8 cellular contexts compared by ENCODE assay signal in the genomic region with DNA sequence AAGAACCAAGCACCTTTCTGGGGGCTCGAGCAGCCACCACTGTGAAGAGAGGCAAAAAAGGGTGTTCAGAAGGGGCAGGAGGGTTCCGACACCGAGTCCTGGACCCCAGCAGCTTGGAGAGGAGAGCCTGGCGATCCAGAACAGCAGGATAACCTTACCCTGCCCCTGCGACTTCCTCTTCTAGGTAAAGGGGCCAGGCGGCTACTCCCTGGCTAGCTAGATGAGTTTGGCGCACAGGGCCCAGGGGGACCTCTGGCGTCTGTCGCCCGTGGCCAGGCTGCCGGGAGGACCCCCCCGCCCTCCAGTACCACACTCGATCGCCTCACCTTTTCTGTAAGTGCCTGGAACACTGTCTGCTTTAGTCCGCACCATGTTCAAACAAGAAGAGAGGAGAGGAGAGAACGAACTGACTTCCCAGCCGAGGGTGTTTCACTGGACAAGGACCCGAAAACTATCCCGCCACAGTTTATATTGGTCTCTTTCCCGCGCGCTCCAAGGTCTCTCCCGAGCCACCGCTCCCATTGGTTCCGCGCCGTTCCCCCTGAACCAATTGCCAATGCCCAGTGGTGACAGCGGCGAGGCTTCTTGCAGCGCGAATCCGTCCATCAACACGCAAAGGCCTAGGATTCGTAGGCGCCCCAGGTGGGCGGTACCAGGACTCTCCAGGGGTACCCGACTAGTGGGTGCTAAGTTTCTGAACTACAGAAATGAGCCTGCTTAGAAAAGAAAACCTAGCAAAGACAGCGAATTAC. TPM values are rescaled to one million over a fixed set of nuclear protein-coding genes. Genes with fewer than 3 reads are reported as not detected.
DNase-seq lines count a peak whose midpoint lies in the region; ATAC-seq lines count a peak whose summit lies in the region.

A gene with protein sequence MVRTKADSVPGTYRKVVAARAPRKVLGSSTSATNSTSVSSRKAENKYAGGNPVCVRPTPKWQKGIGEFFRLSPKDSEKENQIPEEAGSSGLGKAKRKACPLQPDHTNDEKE (minus strand): TSS at position 442 of the 752 bp plus-strand sequence. CDS start 70 bp downstream, at position 372.

- no peaks in the 10 kb centered on the region for H3K36me3 Mint-ChIP-seq in naive B cell
- H3K36me3 Mint-ChIP-seq in stimulated activated effector memory CD8-positive, alpha-beta T cell treated with anti-CD3 and anti-CD28 coated beads, Interleukin-12 subunit alpha, Interleukin-12 subunit beta, amount 100 ng/mL, for 72 hours, result peaks cover 40% of the 10 kb centered on the region

- no peaks in the 10 kb centered on the region for H3K27me3 Mint-ChIP-seq in naive B cell

- peak; percentile 100 for ATAC-seq in naive B cell (ENCODE audit: low read depth in 2 of 2)
- ATAC-seq in stimulated activated effector memory CD8-positive, alpha-beta T cell treated with anti-CD3 and anti-CD28 coated beads, Interleukin-12 subunit alpha, Interleukin-12 subunit beta, amount 100 ng/mL, for 72 hours, result peak; percentile 100

- H3K27ac Mint-ChIP-seq in naive B cell, result peak within 1 kb of the TSS in 5 of 6 donors; percentile 34 to 85 (median 82)
- peak within 1 kb of the TSS; percentile 87 for H3K27ac Mint-ChIP-seq in stimulated activated effector memory CD8-positive, alpha-beta T cell treated with anti-CD3 and anti-CD28 coated beads, Interleukin-12 subunit alpha, Interleukin-12 subunit beta, amount 100 ng/mL, for 72 hours

- DNase-seq in EL (peak; percentile 99), GOT3 (lab: John Stamatoyannopoulos, UW) (peak; percentile 79), LHCN-M2 (ENCODE audit: low read depth) (peak; percentile 98), RPMI7951 (ENCODE audit: low read depth) (peak; percentile 98), activated T-helper 1 cell treated with Interleukin-2 at 50 U/mL for 16 hours (ENCODE audit: low read depth) (peak; percentile 82), fibroblast of gingiva (ENCODE audit: low read depth) (peak; percentile 94), naive B cell (peak; percentile 86)
- peak; percentile 77 to 96 for DNase-seq in stimulated activated effector memory CD8-positive, alpha-beta T cell treated with anti-CD3 and anti-CD28 coated beads, Interleukin-12 subunit alpha, Interleukin-12 subunit beta, amount 100 ng/mL, for 72 hours (ENCODE audit: low spot score in 2 of 2)

- H3K9me3 Mint-ChIP-seq in naive B cell, result no peaks in the 10 kb centered on the region
- no peaks in the 10 kb centered on the region for H3K9me3 Mint-ChIP-seq in stimulated activated effector memory CD8-positive, alpha-beta T cell treated with anti-CD3 and anti-CD28 coated beads, Interleukin-12 subunit alpha, Interleukin-12 subunit beta, amount 100 ng/mL, for 72 hours

- peaks cover 9 to 18% (median 14%) of the 10 kb centered on the region in 3 donors for H3K4me1 Mint-ChIP-seq in naive B cell
- H3K4me1 Mint-ChIP-seq in stimulated activated effector memory CD8-positive, alpha-beta T cell treated with anti-CD3 and anti-CD28 coated beads, Interleukin-12 subunit alpha, Interleukin-12 subunit beta, amount 100 ng/mL, for 72 hours, result peaks cover 26% of the 10 kb centered on the region

- peak within 1 kb of the TSS; percentile 83 to 100 (median 95) for H3K4me3 Mint-ChIP-seq in naive B cell
- peak within 1 kb of the TSS; percentile 81 for H3K4me3 Mint-ChIP-seq in stimulated activated effector memory CD8-positive, alpha-beta T cell treated with anti-CD3 and anti-CD28 coated beads, Interleukin-12 subunit alpha, Interleukin-12 subunit beta, amount 100 ng/mL, for 72 hours

RNA-seq across cellular contexts. Expression of the gene that starts here (rescaled TPM):
- 87.3 and 126 TPM in 2 replicates for total RNA-seq in LHCN-M2 (2014; rRNA removed)
- polyA plus RNA-seq in LHCN-M2 (2012), result 97.3 TPM
- 185 and 229 TPM in 2 replicates for total RNA-seq in RPMI7951 (2014; rRNA removed; shearing (Covaris generic))
- 1 to 10 TPM in 1 of 6 donors, under 1 TPM in 2, not detected in 3; 0.48 to 1.5 (median 0.74) TPM for polyA plus RNA-seq in naive B cell (ENCODE audit: low read depth in 6 of 6)

Comparison
In these comparisons a context has a peak if more than half of its experiments do, and no peak if none do; other contexts are left out.
1. Peak in every context shown above with its lines: DNase-seq and ATAC-seq.